ENCODE assay signal across 8 cellular contexts in genomic region chr1:40979241-40980067, GRCh38. TPM values are rescaled to one million over a fixed set of nuclear protein-coding genes. Genes with fewer than 3 reads are reported as not detected.
DNase-seq lines count a peak whose midpoint lies in the region; ATAC-seq and TF ChIP-seq lines count a peak whose summit lies in the region.

Gene CTPS1, plus strand, starts transcription at chr1:40979696. Its CDS starts 3,595 bp downstream, at chr1:40983291.

- peak; percentile 45 for TF ChIP-seq CTCF in GM13976 (IDR thresholded peaks at IDR 0.05; ENCODE audit: borderline replicate concordance, control extremely low read depth, extremely low read depth, insufficient read depth, missing control alignments)
- TF ChIP-seq CTCF in type B pancreatic cell (conservative IDR thresholded peaks at IDR 0.05): peak; percentile 57

- peak within 1 kb of the TSS; percentile 92 for H3K27ac Mint-ChIP-seq in type B pancreatic cell

- DNase-seq in GM13976 (ENCODE audit: low spot score) (peak; percentile 99), NCI-H1436 treated with DMSO at 0.1 percent for 48 hours (lab: John Stamatoyannopoulos, UW) (peak; percentile 52), T follicular helper cell (ENCODE audit: low read depth) (peak; percentile 91), adipocyte (ENCODE audit: low read depth) (peak; percentile 98), cardiac septum (ENCODE audit: low spot score) (peak; percentile 98), pons (ENCODE audit: low spot score) (peak; percentile 91), type B pancreatic cell (ENCODE audit: extremely low spot score, unreplicated experiment) (peak; percentile 97)

- in situ Hi-C loops in GM13976 (cut with MboI; ENCODE audit: low sequenced_read_pairs, unreplicated experiment): no loop called here

- H3K9ac ChIP-seq in adipocyte (ENCODE audit: low read length): peak within 1 kb of the TSS; percentile 92

- H3K36me3 Mint-ChIP-seq in type B pancreatic cell: peaks cover 7% of the 10 kb centered on the region

- no peaks in the 10 kb centered on the region for H3K27me3 ChIP-seq in adipocyte (replicated peaks; ENCODE audit: control insufficient read depth, insufficient read depth, low read length)

- H3K4me1 Mint-ChIP-seq in type B pancreatic cell (ENCODE audit: unreplicated experiment): peaks cover 37% of the 10 kb centered on the region

- peak within 1 kb of the TSS; percentile 94 for H3K4me3 Mint-ChIP-seq in type B pancreatic cell

- ATAC-seq in HG02852 (IDR thresholded peaks at IDR 0.05; ENCODE audit: unreplicated experiment): peak; percentile 85

- peaks cover 3% of the 10 kb centered on the region for H3K36me3 ChIP-seq in adipocyte (ENCODE audit: control insufficient read depth, insufficient read depth, low read length, severe bottlenecking)

- intact Hi-C loops in cardiac septum (cut with DNase I): loop anchor here (5.0 kb wide), 1 partner anchor 123 kb away; no protein-coding TSS in a partner anchor

- no peaks in the 10 kb centered on the region for H3K27me3 Mint-ChIP-seq in type B pancreatic cell

- no peaks in the 10 kb centered on the region for H3K9me3 Mint-ChIP-seq in type B pancreatic cell

- no peaks in the 10 kb centered on the region for H3K9me3 ChIP-seq in adipocyte (ENCODE audit: control insufficient read depth, low read length)

- H3K4me1 ChIP-seq in adipocyte (ENCODE audit: control insufficient read depth, insufficient read depth, low read length): peaks cover 49% of the 10 kb centered on the region

- peak within 1 kb of the TSS; percentile 89 for H3K4me3 ChIP-seq in adipocyte (ENCODE audit: low read length)

RNA-seq across cellular contexts. Expression of gene CTPS1, which starts in this region (rescaled TPM):
- total RNA-seq in cardiac septum (8.5 TPM), type B pancreatic cell (ENCODE audit: low replicate concordance) (34.3 and 60.5 TPM in 2 replicates)

Comparison
In these comparisons a context has a peak if more than half of its experiments do, and no peak if none do; other contexts are left out.
1. Peak in every context shown above with its lines: DNase-seq, ATAC-seq and H3K4me3 ChIP-seq.